Comparison of ENCODE assay signal across 10 cellular contexts in the genomic region with DNA sequence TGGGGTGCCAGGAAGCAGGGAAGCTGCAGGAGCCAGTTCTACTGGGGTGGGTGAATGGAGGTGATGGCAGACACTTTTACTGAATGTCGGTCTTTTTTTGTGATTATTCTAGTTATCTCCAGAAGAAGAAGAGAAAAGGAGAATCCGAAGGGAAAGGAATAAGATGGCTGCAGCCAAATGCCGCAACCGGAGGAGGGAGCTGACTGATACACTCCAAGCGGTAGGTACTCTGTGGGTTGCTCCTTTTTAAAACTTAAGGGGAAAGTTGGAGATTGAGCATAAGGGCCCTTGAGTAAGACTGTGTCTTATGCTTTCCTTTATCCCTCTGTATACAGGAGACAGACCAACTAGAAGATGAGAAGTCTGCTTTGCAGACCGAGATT. TPM values are rescaled to one million over a fixed set of nuclear protein-coding genes. Genes with fewer than 3 reads are reported as not detected.
DNase-seq lines count a peak whose midpoint lies in the region; ATAC-seq and TF ChIP-seq lines count a peak whose summit lies in the region.
"Had no signal": no experiment of that assay in that cellular context is flagged by ENCODE, and none has a peak within 500 bp of the region (broad histone marks: within the 10 kb centered on the region; RNA-seq: fewer than 3 reads in every experiment).

No MANE protein-coding gene starts in this region.

- no peak for DNase-seq in activated CD4-positive, alpha-beta T cell treated with anti-CD3 and anti-CD28 coated beads, Interleukin-2, amount 10 ng/mL, durations not matched to agents 24 days and 14 days
- no peak for DNase-seq in activated CD4-positive, alpha-beta T cell treated with anti-CD3 and anti-CD28 coated beads for 48 hours
- DNase-seq in central memory CD4-positive, alpha-beta T cell = peak; percentile 23
- no peak for DNase-seq in memory B cell (ENCODE audit: low spot score in 2 of 2)
- DNase-seq in substantia nigra (lab: John Stamatoyannopoulos, UW) = peak in 3 of 49 donors; percentile 36 to 44 (median 43)
- DNase-seq in GM10248 (ENCODE audit: extremely low spot score) = no peak
- DNase-seq in NCI-H526 (lab: John Stamatoyannopoulos, UW) = no peak
- no peak for DNase-seq in KG1 (lab: John Stamatoyannopoulos, UW)
- DNase-seq: ACHN, NCI-H446 treated with DMSO at 0.1 percent for 48 hours had no signal

- no peak for ATAC-seq in memory B cell (ENCODE audit: low read depth)

- peaks cover 39% of the 10 kb centered on the region for H3K27me3 Mint-ChIP-seq in activated CD4-positive, alpha-beta T cell treated with anti-CD3 and anti-CD28 coated beads, Interleukin-2, amount 10 ng/mL, durations not matched to agents 24 days and 14 days
- peaks cover 24% of the 10 kb centered on the region for H3K27me3 Mint-ChIP-seq in memory B cell

- peaks cover 27% of the 10 kb centered on the region for H3K4me1 Mint-ChIP-seq in activated CD4-positive, alpha-beta T cell treated with anti-CD3 and anti-CD28 coated beads, Interleukin-2, amount 10 ng/mL, durations not matched to agents 24 days and 14 days
- H3K4me1 Mint-ChIP-seq in memory B cell = peaks cover 23% of the 10 kb centered on the region

- H3K27ac ChIP-seq in substantia nigra (ENCODE audit: low read depth, low read length, poor library complexity, severe bottlenecking) = peak overlapping the region; percentile 98

- H3K4me3 Mint-ChIP-seq in activated CD4-positive, alpha-beta T cell treated with anti-CD3 and anti-CD28 coated beads, Interleukin-2, amount 10 ng/mL, durations not matched to agents 24 days and 14 days = peak overlapping the region; percentile 88
- H3K4me3 Mint-ChIP-seq in memory B cell = peak overlapping the region; percentile 90

- CTCF ChIA-PET in GM10248 (lab: Yijun Ruan, JAX) = interaction anchor here (1.1 to 6.1 kb wide), 2 partner anchors 13 to 14 kb away, joined by 3 to 42 read pairs; no protein-coding TSS in a partner anchor

- H3K36me3 Mint-ChIP-seq in activated CD4-positive, alpha-beta T cell treated with anti-CD3 and anti-CD28 coated beads, Interleukin-2, amount 10 ng/mL, durations not matched to agents 24 days and 14 days (ENCODE audit: low read depth) = peaks cover 28% of the 10 kb centered on the region
- H3K36me3 Mint-ChIP-seq in memory B cell = peaks cover 4% of the 10 kb centered on the region

- TF ChIP-seq CTCF in GM10248 (IDR thresholded peaks at IDR 0.05; ENCODE audit: control extremely low read depth, extremely low read depth, low read depth, missing control alignments) = no peak

- intact Hi-C loops in activated CD4-positive, alpha-beta T cell treated with anti-CD3 and anti-CD28 coated beads, Interleukin-2, amount 10 ng/mL, durations not matched to agents 24 days and 14 days (cut with micrococcal nuclease) = no loop called here

- H3K27ac Mint-ChIP-seq in activated CD4-positive, alpha-beta T cell treated with anti-CD3 and anti-CD28 coated beads, Interleukin-2, amount 10 ng/mL, durations not matched to agents 24 days and 14 days = no peak overlapping the region
- peak overlapping the region; percentile 99 for H3K27ac Mint-ChIP-seq in memory B cell

- no peaks in the 10 kb centered on the region for H3K9me3 Mint-ChIP-seq in activated CD4-positive, alpha-beta T cell treated with anti-CD3 and anti-CD28 coated beads, Interleukin-2, amount 10 ng/mL, durations not matched to agents 24 days and 14 days
- H3K9me3 Mint-ChIP-seq in memory B cell = no peaks in the 10 kb centered on the region

- POLR2A ChIA-PET in GM10248 (lab: Yijun Ruan, JAX) = interaction anchor here (0.6 to 2.2 kb wide), 3 partner anchors 9 to 1779 kb away, joined by 3 to 9 read pairs (median 3); no protein-coding TSS in a partner anchor

RNA-seq across cellular contexts. Expression of a gene that starts 1.8 kb away (rescaled TPM):
- 26.5 and 29.6 TPM in 2 replicates for total RNA-seq in activated CD4-positive, alpha-beta T cell treated with anti-CD3 and anti-CD28 coated beads, Interleukin-2, amount 10 ng/mL, durations not matched to agents 24 days and 14 days
